In the genomic region with DNA sequence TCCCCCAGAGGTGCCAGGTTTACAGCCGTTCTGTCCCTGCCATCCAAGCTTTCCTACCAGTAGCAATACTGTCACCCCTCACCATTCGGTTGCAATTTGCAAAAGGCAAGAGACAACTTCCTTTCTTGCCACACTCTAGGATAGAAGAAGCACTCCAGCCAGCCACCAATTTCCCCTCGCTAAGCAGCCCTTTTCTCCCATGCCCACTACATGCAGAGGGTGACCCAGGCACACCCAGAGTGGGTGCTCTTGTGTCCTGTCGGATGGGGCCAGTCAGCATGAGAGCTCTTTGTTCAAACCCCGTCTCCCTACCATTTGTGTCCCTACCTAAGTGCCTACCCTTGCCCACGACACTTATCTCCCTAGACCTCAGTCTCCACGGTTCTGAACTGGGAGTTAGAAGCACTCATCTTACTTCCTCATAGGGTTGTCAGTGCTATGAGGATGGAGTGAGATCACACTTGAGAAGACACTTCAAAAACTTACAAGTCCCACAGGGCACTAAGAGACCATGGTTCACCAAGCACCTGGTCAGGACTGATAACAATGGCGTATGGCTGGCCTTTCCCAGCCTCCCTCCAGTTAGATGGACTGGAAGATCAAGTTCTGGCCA, we compare ENCODE assay signal across 1 cellular context.
TF ChIP-seq lines count a peak whose summit lies in the region.

No MANE protein-coding gene starts in this region.

TF ChIP-seq in GM12878, 131 proteins besides CTCF, POLR2A, EP300 and RAD21:
- TF ChIP-seq, protein P1, sequence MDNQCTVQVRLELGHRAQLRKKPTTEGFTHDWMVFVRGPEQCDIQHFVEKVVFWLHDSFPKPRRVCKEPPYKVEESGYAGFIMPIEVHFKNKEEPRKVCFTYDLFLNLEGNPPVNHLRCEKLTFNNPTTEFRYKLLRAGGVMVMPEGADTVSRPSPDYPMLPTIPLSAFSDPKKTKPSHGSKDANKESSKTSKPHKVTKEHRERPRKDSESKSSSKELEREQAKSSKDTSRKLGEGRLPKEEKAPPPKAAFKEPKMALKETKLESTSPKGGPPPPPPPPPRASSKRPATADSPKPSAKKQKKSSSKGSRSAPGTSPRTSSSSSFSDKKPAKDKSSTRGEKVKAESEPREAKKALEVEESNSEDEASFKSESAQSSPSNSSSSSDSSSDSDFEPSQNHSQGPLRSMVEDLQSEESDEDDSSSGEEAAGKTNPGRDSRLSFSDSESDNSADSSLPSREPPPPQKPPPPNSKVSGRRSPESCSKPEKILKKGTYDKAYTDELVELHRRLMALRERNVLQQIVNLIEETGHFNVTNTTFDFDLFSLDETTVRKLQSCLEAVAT (IDR thresholded peaks at IDR 0.05), result no peak
- TF ChIP-seq, protein P2, sequence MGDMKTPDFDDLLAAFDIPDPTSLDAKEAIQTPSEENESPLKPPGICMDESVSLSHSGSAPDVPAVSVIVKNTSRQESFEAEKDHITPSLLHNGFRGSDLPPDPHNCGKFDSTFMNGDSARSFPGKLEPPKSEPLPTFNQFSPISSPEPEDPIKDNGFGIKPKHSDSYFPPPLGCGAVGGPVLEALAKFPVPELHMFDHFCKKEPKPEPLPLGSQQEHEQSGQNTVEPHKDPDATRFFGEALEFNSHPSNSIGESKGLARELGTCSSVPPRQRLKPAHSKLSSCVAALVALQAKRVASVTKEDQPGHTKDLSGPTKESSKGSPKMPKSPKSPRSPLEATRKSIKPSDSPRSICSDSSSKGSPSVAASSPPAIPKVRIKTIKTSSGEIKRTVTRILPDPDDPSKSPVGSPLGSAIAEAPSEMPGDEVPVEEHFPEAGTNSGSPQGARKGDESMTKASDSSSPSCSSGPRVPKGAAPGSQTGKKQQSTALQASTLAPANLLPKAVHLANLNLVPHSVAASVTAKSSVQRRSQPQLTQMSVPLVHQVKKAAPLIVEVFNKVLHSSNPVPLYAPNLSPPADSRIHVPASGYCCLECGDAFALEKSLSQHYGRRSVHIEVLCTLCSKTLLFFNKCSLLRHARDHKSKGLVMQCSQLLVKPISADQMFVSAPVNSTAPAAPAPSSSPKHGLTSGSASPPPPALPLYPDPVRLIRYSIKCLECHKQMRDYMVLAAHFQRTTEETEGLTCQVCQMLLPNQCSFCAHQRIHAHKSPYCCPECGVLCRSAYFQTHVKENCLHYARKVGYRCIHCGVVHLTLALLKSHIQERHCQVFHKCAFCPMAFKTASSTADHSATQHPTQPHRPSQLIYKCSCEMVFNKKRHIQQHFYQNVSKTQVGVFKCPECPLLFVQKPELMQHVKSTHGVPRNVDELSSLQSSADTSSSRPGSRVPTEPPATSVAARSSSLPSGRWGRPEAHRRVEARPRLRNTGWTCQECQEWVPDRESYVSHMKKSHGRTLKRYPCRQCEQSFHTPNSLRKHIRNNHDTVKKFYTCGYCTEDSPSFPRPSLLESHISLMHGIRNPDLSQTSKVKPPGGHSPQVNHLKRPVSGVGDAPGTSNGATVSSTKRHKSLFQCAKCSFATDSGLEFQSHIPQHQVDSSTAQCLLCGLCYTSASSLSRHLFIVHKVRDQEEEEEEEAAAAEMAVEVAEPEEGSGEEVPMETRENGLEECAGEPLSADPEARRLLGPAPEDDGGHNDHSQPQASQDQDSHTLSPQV (IDR thresholded peaks at IDR 0.05), result no peak
- TF ChIP-seq SMAD5 (IDR thresholded peaks at IDR 0.05; ENCODE audit: low read depth) (no peak), ZNF622 (IDR thresholded peaks at IDR 0.05) (no peak), TCF7 (IDR thresholded peaks at IDR 0.05; ENCODE audit: borderline replicate concordance) (no peak), JUND (IDR thresholded peaks at IDR 0.05; ENCODE audit: low read depth, low read length) (no peak), RUNX3 (IDR thresholded peaks at IDR 0.05; ENCODE audit: low read length) (no peak), NFIC (IDR thresholded peaks at IDR 0.05; ENCODE audit: low read depth, low read length) (no peak), KLF5 (IDR thresholded peaks at IDR 0.05; ENCODE audit: partially characterized antibody) (no peak), WRNIP1 (IDR thresholded peaks at IDR 0.05; ENCODE audit: borderline replicate concordance, low read depth, low read length) (no peak), CHD1 (IDR thresholded peaks at IDR 0.05; ENCODE audit: low read depth, low read length) (no peak), CREB1 (IDR thresholded peaks at IDR 0.05; ENCODE audit: low read depth) (no peak)
- TF ChIP-seq, protein P3, sequence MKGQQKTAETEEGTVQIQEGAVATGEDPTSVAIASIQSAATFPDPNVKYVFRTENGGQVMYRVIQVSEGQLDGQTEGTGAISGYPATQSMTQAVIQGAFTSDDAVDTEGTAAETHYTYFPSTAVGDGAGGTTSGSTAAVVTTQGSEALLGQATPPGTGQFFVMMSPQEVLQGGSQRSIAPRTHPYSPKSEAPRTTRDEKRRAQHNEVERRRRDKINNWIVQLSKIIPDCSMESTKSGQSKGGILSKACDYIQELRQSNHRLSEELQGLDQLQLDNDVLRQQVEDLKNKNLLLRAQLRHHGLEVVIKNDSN (IDR thresholded peaks at IDR 0.05; ENCODE audit: borderline replicate concordance, extremely low read length, insufficient read depth, low read depth, low read length), result no peak
- TF ChIP-seq, protein P4, sequence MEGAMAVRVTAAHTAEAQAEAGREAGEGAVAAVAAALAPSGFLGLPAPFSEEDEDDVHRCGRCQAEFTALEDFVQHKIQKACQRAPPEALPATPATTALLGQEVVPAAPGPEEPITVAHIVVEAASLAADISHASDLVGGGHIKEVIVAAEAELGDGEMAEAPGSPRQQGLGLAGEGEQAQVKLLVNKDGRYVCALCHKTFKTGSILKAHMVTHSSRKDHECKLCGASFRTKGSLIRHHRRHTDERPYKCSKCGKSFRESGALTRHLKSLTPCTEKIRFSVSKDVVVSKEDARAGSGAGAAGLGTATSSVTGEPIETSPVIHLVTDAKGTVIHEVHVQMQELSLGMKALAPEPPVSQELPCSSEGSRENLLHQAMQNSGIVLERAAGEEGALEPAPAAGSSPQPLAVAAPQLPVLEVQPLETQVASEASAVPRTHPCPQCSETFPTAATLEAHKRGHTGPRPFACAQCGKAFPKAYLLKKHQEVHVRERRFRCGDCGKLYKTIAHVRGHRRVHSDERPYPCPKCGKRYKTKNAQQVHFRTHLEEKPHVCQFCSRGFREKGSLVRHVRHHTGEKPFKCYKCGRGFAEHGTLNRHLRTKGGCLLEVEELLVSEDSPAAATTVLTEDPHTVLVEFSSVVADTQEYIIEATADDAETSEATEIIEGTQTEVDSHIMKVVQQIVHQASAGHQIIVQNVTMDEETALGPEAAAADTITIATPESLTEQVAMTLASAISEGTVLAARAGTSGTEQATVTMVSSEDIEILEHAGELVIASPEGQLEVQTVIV (IDR thresholded peaks at IDR 0.05; ENCODE audit: borderline replicate concordance, partially characterized antibody), result no peak
- TF ChIP-seq, protein P5, sequence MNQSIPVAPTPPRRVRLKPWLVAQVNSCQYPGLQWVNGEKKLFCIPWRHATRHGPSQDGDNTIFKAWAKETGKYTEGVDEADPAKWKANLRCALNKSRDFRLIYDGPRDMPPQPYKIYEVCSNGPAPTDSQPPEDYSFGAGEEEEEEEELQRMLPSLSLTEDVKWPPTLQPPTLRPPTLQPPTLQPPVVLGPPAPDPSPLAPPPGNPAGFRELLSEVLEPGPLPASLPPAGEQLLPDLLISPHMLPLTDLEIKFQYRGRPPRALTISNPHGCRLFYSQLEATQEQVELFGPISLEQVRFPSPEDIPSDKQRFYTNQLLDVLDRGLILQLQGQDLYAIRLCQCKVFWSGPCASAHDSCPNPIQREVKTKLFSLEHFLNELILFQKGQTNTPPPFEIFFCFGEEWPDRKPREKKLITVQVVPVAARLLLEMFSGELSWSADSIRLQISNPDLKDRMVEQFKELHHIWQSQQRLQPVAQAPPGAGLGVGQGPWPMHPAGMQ (IDR thresholded peaks at IDR 0.05; ENCODE audit: borderline replicate concordance), result no peak
- TF ChIP-seq, protein P6, sequence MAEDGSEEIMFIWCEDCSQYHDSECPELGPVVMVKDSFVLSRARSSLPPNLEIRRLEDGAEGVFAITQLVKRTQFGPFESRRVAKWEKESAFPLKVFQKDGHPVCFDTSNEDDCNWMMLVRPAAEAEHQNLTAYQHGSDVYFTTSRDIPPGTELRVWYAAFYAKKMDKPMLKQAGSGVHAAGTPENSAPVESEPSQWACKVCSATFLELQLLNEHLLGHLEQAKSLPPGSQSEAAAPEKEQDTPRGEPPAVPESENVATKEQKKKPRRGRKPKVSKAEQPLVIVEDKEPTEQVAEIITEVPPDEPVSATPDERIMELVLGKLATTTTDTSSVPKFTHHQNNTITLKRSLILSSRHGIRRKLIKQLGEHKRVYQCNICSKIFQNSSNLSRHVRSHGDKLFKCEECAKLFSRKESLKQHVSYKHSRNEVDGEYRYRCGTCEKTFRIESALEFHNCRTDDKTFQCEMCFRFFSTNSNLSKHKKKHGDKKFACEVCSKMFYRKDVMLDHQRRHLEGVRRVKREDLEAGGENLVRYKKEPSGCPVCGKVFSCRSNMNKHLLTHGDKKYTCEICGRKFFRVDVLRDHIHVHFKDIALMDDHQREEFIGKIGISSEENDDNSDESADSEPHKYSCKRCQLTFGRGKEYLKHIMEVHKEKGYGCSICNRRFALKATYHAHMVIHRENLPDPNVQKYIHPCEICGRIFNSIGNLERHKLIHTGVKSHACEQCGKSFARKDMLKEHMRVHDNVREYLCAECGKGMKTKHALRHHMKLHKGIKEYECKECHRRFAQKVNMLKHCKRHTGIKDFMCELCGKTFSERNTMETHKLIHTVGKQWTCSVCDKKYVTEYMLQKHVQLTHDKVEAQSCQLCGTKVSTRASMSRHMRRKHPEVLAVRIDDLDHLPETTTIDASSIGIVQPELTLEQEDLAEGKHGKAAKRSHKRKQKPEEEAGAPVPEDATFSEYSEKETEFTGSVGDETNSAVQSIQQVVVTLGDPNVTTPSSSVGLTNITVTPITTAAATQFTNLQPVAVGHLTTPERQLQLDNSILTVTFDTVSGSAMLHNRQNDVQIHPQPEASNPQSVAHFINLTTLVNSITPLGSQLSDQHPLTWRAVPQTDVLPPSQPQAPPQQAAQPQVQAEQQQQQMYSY (CRISPR knock-in tag; IDR thresholded peaks at IDR 0.05), result no peak
- TF ChIP-seq, protein P7, sequence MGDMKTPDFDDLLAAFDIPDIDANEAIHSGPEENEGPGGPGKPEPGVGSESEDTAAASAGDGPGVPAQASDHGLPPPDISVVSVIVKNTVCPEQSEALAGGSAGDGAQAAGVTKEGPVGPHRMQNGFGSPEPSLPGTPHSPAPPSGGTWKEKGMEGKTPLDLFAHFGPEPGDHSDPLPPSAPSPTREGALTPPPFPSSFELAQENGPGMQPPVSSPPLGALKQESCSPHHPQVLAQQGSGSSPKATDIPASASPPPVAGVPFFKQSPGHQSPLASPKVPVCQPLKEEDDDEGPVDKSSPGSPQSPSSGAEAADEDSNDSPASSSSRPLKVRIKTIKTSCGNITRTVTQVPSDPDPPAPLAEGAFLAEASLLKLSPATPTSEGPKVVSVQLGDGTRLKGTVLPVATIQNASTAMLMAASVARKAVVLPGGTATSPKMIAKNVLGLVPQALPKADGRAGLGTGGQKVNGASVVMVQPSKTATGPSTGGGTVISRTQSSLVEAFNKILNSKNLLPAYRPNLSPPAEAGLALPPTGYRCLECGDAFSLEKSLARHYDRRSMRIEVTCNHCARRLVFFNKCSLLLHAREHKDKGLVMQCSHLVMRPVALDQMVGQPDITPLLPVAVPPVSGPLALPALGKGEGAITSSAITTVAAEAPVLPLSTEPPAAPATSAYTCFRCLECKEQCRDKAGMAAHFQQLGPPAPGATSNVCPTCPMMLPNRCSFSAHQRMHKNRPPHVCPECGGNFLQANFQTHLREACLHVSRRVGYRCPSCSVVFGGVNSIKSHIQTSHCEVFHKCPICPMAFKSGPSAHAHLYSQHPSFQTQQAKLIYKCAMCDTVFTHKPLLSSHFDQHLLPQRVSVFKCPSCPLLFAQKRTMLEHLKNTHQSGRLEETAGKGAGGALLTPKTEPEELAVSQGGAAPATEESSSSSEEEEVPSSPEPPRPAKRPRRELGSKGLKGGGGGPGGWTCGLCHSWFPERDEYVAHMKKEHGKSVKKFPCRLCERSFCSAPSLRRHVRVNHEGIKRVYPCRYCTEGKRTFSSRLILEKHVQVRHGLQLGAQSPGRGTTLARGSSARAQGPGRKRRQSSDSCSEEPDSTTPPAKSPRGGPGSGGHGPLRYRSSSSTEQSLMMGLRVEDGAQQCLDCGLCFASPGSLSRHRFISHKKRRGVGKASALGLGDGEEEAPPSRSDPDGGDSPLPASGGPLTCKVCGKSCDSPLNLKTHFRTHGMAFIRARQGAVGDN (IDR thresholded peaks at IDR 0.05), result no peak
- TF ChIP-seq, protein P8, sequence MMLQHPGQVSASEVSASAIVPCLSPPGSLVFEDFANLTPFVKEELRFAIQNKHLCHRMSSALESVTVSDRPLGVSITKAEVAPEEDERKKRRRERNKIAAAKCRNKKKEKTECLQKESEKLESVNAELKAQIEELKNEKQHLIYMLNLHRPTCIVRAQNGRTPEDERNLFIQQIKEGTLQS (IDR thresholded peaks at IDR 0.05; ENCODE audit: borderline replicate concordance, extremely low read depth, low read depth, low read length), result no peak
